In genomic region chr13:101408154-101408553, GRCh38 we compare ENCODE assay signal across 21 cellular contexts. TPM values are rescaled to one million over a fixed set of nuclear protein-coding genes. Genes with fewer than 3 reads are reported as not detected.
DNase-seq lines count a peak whose midpoint lies in the region; ATAC-seq and TF ChIP-seq lines count a peak whose summit lies in the region.
"Had no signal": no experiment of that assay in that cellular context is flagged by ENCODE, and none has a peak within 500 bp of the region (broad histone marks: within the 10 kb centered on the region; RNA-seq: fewer than 3 reads in every experiment).

No MANE protein-coding gene starts in this region.

- peaks cover 24% of the 10 kb centered on the region for H3K4me1 ChIP-seq in osteoblast (ENCODE audit: insufficient read depth, low read length)
- H3K4me1 ChIP-seq: BLaER1 had no signal

- H3K9me3 Mint-ChIP-seq in HFFc6 = no peaks in the 10 kb centered on the region
- no peaks in the 10 kb centered on the region for H3K9me3 Mint-ChIP-seq in stimulated activated naive B cell treated with anti-CD40 and anti-IgM and Interleukin-4, amounts not matched to agents 10 μg/mL and 1 μg/mL and 100 μg/mL, for 72 hours
- no peaks in the 10 kb centered on the region for H3K9me3 Mint-ChIP-seq in activated T-helper 17 cell treated with anti-CD3 and anti-CD28 coated beads, Interleukin-2, amount 50 U/mL, for 72 hours

- peak overlapping the region; percentile 55 for H2AFZ ChIP-seq in osteoblast (ENCODE audit: low read length)

- no peaks in the 10 kb centered on the region for H3K9me3 ChIP-seq in osteoblast (ENCODE audit: low read depth, low read length)
- H3K9me3 ChIP-seq: BLaER1 had no signal

- H3K27ac ChIP-seq in coronary artery = peak overlapping the region in 1 of 2 donors; percentile 41
- H3K27ac ChIP-seq in osteoblast (ENCODE audit: low read depth, low read length) = peak overlapping the region; percentile 4
- H3K27ac ChIP-seq: BLaER1 had no signal

- H4K20me1 ChIP-seq in osteoblast (ENCODE audit: insufficient read depth, low read length) = no peaks in the 10 kb centered on the region
- H4K20me1 ChIP-seq: BLaER1 had no signal

- H3K36me3 Mint-ChIP-seq in HFFc6 (ENCODE audit: low read depth) = no peaks in the 10 kb centered on the region
- no peaks in the 10 kb centered on the region for H3K36me3 Mint-ChIP-seq in stimulated activated naive B cell treated with anti-CD40 and anti-IgM and Interleukin-4, amounts not matched to agents 10 μg/mL and 1 μg/mL and 100 μg/mL, for 72 hours
- H3K36me3 Mint-ChIP-seq in activated T-helper 17 cell treated with anti-CD3 and anti-CD28 coated beads, Interleukin-2, amount 50 U/mL, for 72 hours (ENCODE audit: low read depth) = no peaks in the 10 kb centered on the region
- H3K36me3 Mint-ChIP-seq: CD8-positive, alpha-beta memory T cell; IgD-negative memory B cell had no signal

- H3K79me2 ChIP-seq in osteoblast (ENCODE audit: insufficient read depth, low read length) = peaks cover 7% of the 10 kb centered on the region

- H3K4me2 ChIP-seq in osteoblast (ENCODE audit: insufficient read depth, low read length) = peak overlapping the region; percentile 72
- H3K4me2 ChIP-seq: BLaER1 had no signal

- peak overlapping the region; percentile 0; the same call in 1 of the 2 replicates for H3K4me3 Mint-ChIP-seq in HFFc6
- H3K4me3 Mint-ChIP-seq in stimulated activated naive B cell treated with anti-CD40 and anti-IgM and Interleukin-4, amounts not matched to agents 10 μg/mL and 1 μg/mL and 100 μg/mL, for 72 hours = no peak overlapping the region
- no peak overlapping the region for H3K4me3 Mint-ChIP-seq in activated T-helper 17 cell treated with anti-CD3 and anti-CD28 coated beads, Interleukin-2, amount 50 U/mL, for 72 hours
- H3K4me3 Mint-ChIP-seq: CD8-positive, alpha-beta memory T cell had no signal

- no peak for ATAC-seq in stimulated activated naive B cell treated with anti-CD40 and anti-IgM and Interleukin-4, amounts not matched to agents 10 μg/mL and 1 μg/mL and 100 μg/mL, for 72 hours (replicated peaks)
- no peak for ATAC-seq in activated T-helper 17 cell treated with anti-CD3 and anti-CD28 coated beads, Interleukin-2, amount 50 U/mL, for 72 hours (replicated peaks)
- ATAC-seq in GM19467 (IDR thresholded peaks at IDR 0.05; ENCODE audit: unreplicated experiment) = no peak
- ATAC-seq: GM12878, HCT116 had no signal

- no peak overlapping the region for H3K27ac Mint-ChIP-seq in HFFc6
- H3K27ac Mint-ChIP-seq in stimulated activated naive B cell treated with anti-CD40 and anti-IgM and Interleukin-4, amounts not matched to agents 10 μg/mL and 1 μg/mL and 100 μg/mL, for 72 hours = no peak overlapping the region
- no peak overlapping the region for H3K27ac Mint-ChIP-seq in activated T-helper 17 cell treated with anti-CD3 and anti-CD28 coated beads, Interleukin-2, amount 50 U/mL, for 72 hours
- H3K27ac Mint-ChIP-seq: CD8-positive, alpha-beta memory T cell; IgD-negative memory B cell had no signal

- peaks cover 39% of the 10 kb centered on the region for H3K4me1 Mint-ChIP-seq in HFFc6 (ENCODE audit: low read depth)
- H3K4me1 Mint-ChIP-seq in stimulated activated naive B cell treated with anti-CD40 and anti-IgM and Interleukin-4, amounts not matched to agents 10 μg/mL and 1 μg/mL and 100 μg/mL, for 72 hours = no peaks in the 10 kb centered on the region
- peaks cover 4% of the 10 kb centered on the region for H3K4me1 Mint-ChIP-seq in activated T-helper 17 cell treated with anti-CD3 and anti-CD28 coated beads, Interleukin-2, amount 50 U/mL, for 72 hours
- H3K4me1 Mint-ChIP-seq: CD8-positive, alpha-beta memory T cell; IgD-negative memory B cell had no signal

- H3K27me3 ChIP-seq in osteoblast (ENCODE audit: insufficient read depth, low read length) = no peaks in the 10 kb centered on the region
- H3K27me3 ChIP-seq: BLaER1 had no signal

- TF ChIP-seq CTCF in HFFc6 (IDR thresholded peaks at IDR 0.05) (no peak), coronary artery (IDR thresholded peaks at IDR 0.05) (no peak), osteoblast (IDR thresholded peaks at IDR 0.05; ENCODE audit: extremely low read depth, low read depth, low read length) (no peak)

- H3K36me3 ChIP-seq in osteoblast (ENCODE audit: insufficient read depth, low read length) = no peaks in the 10 kb centered on the region
- H3K36me3 ChIP-seq: BLaER1 had no signal

- DNase-seq in EL (peak; percentile 6), HFFc6 (no peak), coronary artery (ENCODE audit: low spot score) (no peak), osteoblast (ENCODE audit: insufficient read length, low spot score, missing footprints) (peak; percentile 61)
- DNase-seq in stimulated activated naive B cell treated with anti-CD40 and anti-IgM and Interleukin-4, amounts not matched to agents 10 μg/mL and 1 μg/mL and 100 μg/mL, for 72 hours = no peak
- DNase-seq in activated CD8-positive, alpha-beta memory T cell treated with anti-CD3 and anti-CD28 coated beads for 24 hours = no peak
- DNase-seq: CD8-positive, alpha-beta memory T cell; DMS 273 treated with DMSO at 0.1 percent for 48 hours; MV-4-11; NCI-H1417 treated with DMSO at 0.1 percent for 48 hours; NCI-H2029 treated with DMSO at 0.1 percent for 48 hours; NCI-H226; NCI-H526 had no signal

- no peaks in the 10 kb centered on the region for H3K27me3 Mint-ChIP-seq in HFFc6 (ENCODE audit: insufficient read depth)
- no peaks in the 10 kb centered on the region for H3K27me3 Mint-ChIP-seq in stimulated activated naive B cell treated with anti-CD40 and anti-IgM and Interleukin-4, amounts not matched to agents 10 μg/mL and 1 μg/mL and 100 μg/mL, for 72 hours
- H3K27me3 Mint-ChIP-seq in activated T-helper 17 cell treated with anti-CD3 and anti-CD28 coated beads, Interleukin-2, amount 50 U/mL, for 72 hours = peaks cover 33% of the 10 kb centered on the region
- H3K27me3 Mint-ChIP-seq: IgD-negative memory B cell had no signal

- H3K4me3 ChIP-seq in coronary artery = peak overlapping the region; percentile 48
- H3K4me3 ChIP-seq in osteoblast (ENCODE audit: insufficient read depth, low read length) = peak overlapping the region; percentile 0
- H3K4me3 ChIP-seq: BLaER1, GM12878 had no signal

RNA-seq across cellular contexts. Expression of gene NALCN, which starts 8.2 kb away (rescaled TPM):
- total RNA-seq in HFFc6 (2021; fragmentation: NEBNext Ultra II Directional; extraction: Animal tissue kit (Norgen Biotek cat#: 25700)) = 1 to 10 TPM; 4.0 to 6.1 (median 5.0) TPM
- 10.6 and 11.2 TPM in 2 replicates for total RNA-seq in osteoblast
- not detected for total RNA-seq in activated T-helper 17 cell treated with anti-CD3 and anti-CD28 coated beads, Interleukin-2, amount 50 U/mL, for 72 hours
- total RNA-seq: CD8-positive, alpha-beta memory T cell; GM12878; HT-29; OCI-LY7 had no signal

RNA-seq across cellular contexts. Expression of gene ITGBL1, which starts 44.3 kb away (rescaled TPM):
- 100 to 1,000 TPM in 5 of 6 experiments, 10 to 100 TPM in 1; 92.4 to 114 (median 105) TPM for total RNA-seq in HFFc6 (2021; fragmentation: NEBNext Ultra II Directional; extraction: Animal tissue kit (Norgen Biotek cat#: 25700))
- 360 and 398 TPM in 2 replicates for total RNA-seq in osteoblast
- total RNA-seq in activated T-helper 17 cell treated with anti-CD3 and anti-CD28 coated beads, Interleukin-2, amount 50 U/mL, for 72 hours = under 1 TPM in 1 of 2 donors, not detected in 1; 0.05 TPM
- total RNA-seq: CD8-positive, alpha-beta memory T cell; HT-29; OCI-LY7 had no signal

Comparison
In these comparisons a context has a peak if more than half of its experiments do, and no peak if none do; other contexts are left out.
1. DNase-seq: peak in EL (single experiment) and osteoblast (single experiment); none in HFFc6 (single experiment), coronary artery (single experiment), stimulated activated naive B cell treated with anti-CD40 and anti-IgM and Interleukin-4, amounts not matched to agents 10 μg/mL and 1 μg/mL and 100 μg/mL, for 72 hours (single experiment) and activated CD8-positive, alpha-beta memory T cell treated with anti-CD3 and anti-CD28 coated beads for 24 hours (single experiment).
2. RNA of gene NALCN, which starts 8.2 kb away (total RNA-seq): 10.6 to 11.2 TPM in osteoblast and 4.0 to 6.1 TPM in HFFc6; not detected in activated T-helper 17 cell treated with anti-CD3 and anti-CD28 coated beads, Interleukin-2, amount 50 U/mL, for 72 hours; every median in the first group is over 4 times any median in the second.
3. RNA of gene ITGBL1, which starts 44.3 kb away (total RNA-seq): 360 to 398 TPM in osteoblast and 92.4 to 114 TPM in HFFc6; 0.05 TPM in activated T-helper 17 cell treated with anti-CD3 and anti-CD28 coated beads, Interleukin-2, amount 50 U/mL, for 72 hours; every median in the first group is over 10 times any median in the second.